In the genomic region with DNA sequence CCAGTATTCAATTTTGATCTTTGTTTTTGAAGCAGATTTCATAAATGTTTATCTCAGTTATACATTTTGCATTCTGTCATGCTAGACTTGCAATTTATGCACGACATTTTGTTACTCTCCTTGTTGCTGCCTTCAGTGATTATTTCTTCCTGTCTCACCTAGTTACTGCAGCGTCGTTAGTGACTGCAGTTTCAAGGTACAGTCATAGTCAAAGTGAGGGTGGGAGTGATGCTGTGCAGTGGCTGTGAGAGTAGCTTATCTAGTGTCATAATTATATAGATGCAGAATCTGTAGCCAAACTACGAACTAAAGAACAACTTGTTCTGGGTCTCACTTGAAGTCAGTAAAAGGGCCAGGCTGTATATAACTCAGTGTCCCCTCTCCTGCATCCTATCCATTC, we compare ENCODE assay signal across 16 cellular contexts.
A peak's percentile ranks its signal among the peaks of the same experiment; 100 is the strongest.
DNase-seq lines count a peak whose midpoint lies in the region; ATAC-seq and TF ChIP-seq lines count a peak whose summit lies in the region.
"Had no signal": no experiment of that assay in that cellular context is flagged by ENCODE, and none has a peak within 500 bp of the region (broad histone marks: within the 10 kb centered on the region; RNA-seq: fewer than 3 reads in every experiment).

No MANE protein-coding gene starts in this region.

- H3K9me3 ChIP-seq in CD4-positive, CD25-positive, alpha-beta regulatory T cell (ENCODE audit: control insufficient read depth in 2 of 2, low read length in 2 of 2), result no peaks in the 10 kb centered on the region
- H3K9me3 ChIP-seq: BE2C, HAP-1 had no signal

- peak; percentile 37 for ATAC-seq in activated CD8-positive, alpha-beta T cell treated with anti-CD3 and anti-CD28 coated beads for 36 hours
- no peak for ATAC-seq in activated CD8-positive, alpha-beta T cell treated with anti-CD3 and anti-CD28 coated beads, Interleukin-2, amount 10 ng/mL, durations not matched to agents 7 days and 5 days
- no peak for ATAC-seq in CD4-positive, CD25-positive, alpha-beta regulatory T cell (ENCODE audit: low read depth in 2 of 2)
- peak; percentile 46 for ATAC-seq in HG02973 (IDR thresholded peaks at IDR 0.05; ENCODE audit: unreplicated experiment)
- peak; percentile 92 for ATAC-seq in activated T-helper 17 cell treated with anti-CD3 and anti-CD28 coated beads, Interleukin-2, amount 50 U/mL, for 72 hours (replicated peaks)
- ATAC-seq: CD8-positive, alpha-beta T cell; HepG2 had no signal

- peak; percentile 1 for DNase-seq in activated CD8-positive, alpha-beta T cell treated with anti-CD3 and anti-CD28 coated beads for 36 hours
- DNase-seq in activated CD8-positive, alpha-beta T cell treated with anti-CD3 and anti-CD28 coated beads, Interleukin-2, amount 10 ng/mL, durations not matched to agents 7 days and 5 days, result no peak
- DNase-seq in CD4-positive, CD25-positive, alpha-beta regulatory T cell, result peak in 1 of 3 donors; percentile 29
- no peak for DNase-seq in SKM-1 treated with dmso at 0.1 percent for 144 hours (lab: John Stamatoyannopoulos, UW; ENCODE audit: unreplicated experiment)
- no peak for DNase-seq in ACHN
- DNase-seq: BE2C; CD8-positive, alpha-beta T cell; COR-L47; DMS153; DMS79 treated with DMSO at 0.1 percent for 48 hours; EL had no signal

- no peak for TF ChIP-seq CTCF in activated CD8-positive, alpha-beta T cell treated with anti-CD3 and anti-CD28 coated beads for 36 hours (IDR thresholded peaks at IDR 0.05)

- CTCF ChIA-PET in activated CD8-positive, alpha-beta T cell treated with anti-CD3 and anti-CD28 coated beads for 36 hours (lab: Charles Lee), result interaction anchor here (0.6 kb wide), 1 partner anchor 61 kb away, joined by 3 read pairs; no protein-coding TSS in a partner anchor
- CTCF ChIA-PET in activated CD8-positive, alpha-beta T cell treated with anti-CD3 and anti-CD28 coated beads, Interleukin-2, amount 10 ng/mL, durations not matched to agents 7 days and 5 days (lab: Charles Lee), result no interaction called here

- H3K36me3 ChIP-seq in CD4-positive, CD25-positive, alpha-beta regulatory T cell (ENCODE audit: control insufficient read depth, insufficient read depth, low read length), result no peaks in the 10 kb centered on the region
- H3K36me3 ChIP-seq: BE2C, HAP-1 had no signal

- H3K4me1 Mint-ChIP-seq in activated CD8-positive, alpha-beta T cell treated with anti-CD3 and anti-CD28 coated beads for 36 hours (ENCODE audit: low read depth), result peaks cover 10% of the 10 kb centered on the region
- no peaks in the 10 kb centered on the region for H3K4me1 Mint-ChIP-seq in activated CD8-positive, alpha-beta T cell treated with anti-CD3 and anti-CD28 coated beads, Interleukin-2, amount 10 ng/mL, durations not matched to agents 7 days and 5 days (ENCODE audit: low read depth)
- peaks cover 2 to 14% (median 9%) of the 10 kb centered on the region in 4 donors for H3K4me1 Mint-ChIP-seq in CD4-positive, CD25-positive, alpha-beta regulatory T cell
- H3K4me1 Mint-ChIP-seq in activated T-helper 17 cell treated with anti-CD3 and anti-CD28 coated beads, Interleukin-2, amount 50 U/mL, for 72 hours, result peaks cover 8% of the 10 kb centered on the region

- in situ Hi-C loops in ACHN (cut with HindIII; ENCODE audit: low pct_ligation_motif_present, low pct_unique_long_range_greater_than_20kb, low sequenced_read_pairs), result no loop called here

- H3K4me1 ChIP-seq in CD4-positive, CD25-positive, alpha-beta regulatory T cell (ENCODE audit: control insufficient read depth, insufficient read depth, low read length, poor library complexity, severe bottlenecking), result no peaks in the 10 kb centered on the region
- H3K4me1 ChIP-seq: BE2C, HAP-1 had no signal

- intact Hi-C loops in activated CD8-positive, alpha-beta T cell treated with anti-CD3 and anti-CD28 coated beads for 36 hours (cut with micrococcal nuclease), result no loop called here

- POLR2A ChIA-PET in activated CD8-positive, alpha-beta T cell treated with anti-CD3 and anti-CD28 coated beads for 36 hours (lab: Charles Lee), result no interaction called here
- POLR2A ChIA-PET in activated CD8-positive, alpha-beta T cell treated with anti-CD3 and anti-CD28 coated beads, Interleukin-2, amount 10 ng/mL, durations not matched to agents 7 days and 5 days (lab: Charles Lee), result no interaction called here

- H3K27ac Mint-ChIP-seq in activated CD8-positive, alpha-beta T cell treated with anti-CD3 and anti-CD28 coated beads for 36 hours, result no peak overlapping the region
- H3K27ac Mint-ChIP-seq in activated CD8-positive, alpha-beta T cell treated with anti-CD3 and anti-CD28 coated beads, Interleukin-2, amount 10 ng/mL, durations not matched to agents 7 days and 5 days, result no peak overlapping the region
- H3K27ac Mint-ChIP-seq in CD4-positive, CD25-positive, alpha-beta regulatory T cell, result peak overlapping the region in 1 of 3 donors; percentile 67
- no peak overlapping the region for H3K27ac Mint-ChIP-seq in activated T-helper 17 cell treated with anti-CD3 and anti-CD28 coated beads, Interleukin-2, amount 50 U/mL, for 72 hours
- H3K27ac Mint-ChIP-seq: CD8-positive, alpha-beta T cell had no signal

- H3K36me3 Mint-ChIP-seq in activated CD8-positive, alpha-beta T cell treated with anti-CD3 and anti-CD28 coated beads for 36 hours (ENCODE audit: low read depth), result no peaks in the 10 kb centered on the region
- no peaks in the 10 kb centered on the region for H3K36me3 Mint-ChIP-seq in activated CD8-positive, alpha-beta T cell treated with anti-CD3 and anti-CD28 coated beads, Interleukin-2, amount 10 ng/mL, durations not matched to agents 7 days and 5 days (ENCODE audit: low read depth)
- H3K36me3 Mint-ChIP-seq in CD4-positive, CD25-positive, alpha-beta regulatory T cell, result no peaks in the 10 kb centered on the region
- H3K36me3 Mint-ChIP-seq in activated T-helper 17 cell treated with anti-CD3 and anti-CD28 coated beads, Interleukin-2, amount 50 U/mL, for 72 hours (ENCODE audit: low read depth), result no peaks in the 10 kb centered on the region
- H3K36me3 Mint-ChIP-seq: CD8-positive, alpha-beta T cell had no signal

- no peaks in the 10 kb centered on the region for H3K27me3 ChIP-seq in CD4-positive, CD25-positive, alpha-beta regulatory T cell (ENCODE audit: control insufficient read depth, insufficient read depth, low read length)
- H3K27me3 ChIP-seq: BE2C had no signal

- peak overlapping the region; percentile 31 for H3K4me3 ChIP-seq in CD4-positive, CD25-positive, alpha-beta regulatory T cell (ENCODE audit: low read depth, low read length)
- H3K4me3 ChIP-seq: HAP-1 had no signal

- no peaks in the 10 kb centered on the region for H3K27me3 Mint-ChIP-seq in activated CD8-positive, alpha-beta T cell treated with anti-CD3 and anti-CD28 coated beads for 36 hours
- no peaks in the 10 kb centered on the region for H3K27me3 Mint-ChIP-seq in activated CD8-positive, alpha-beta T cell treated with anti-CD3 and anti-CD28 coated beads, Interleukin-2, amount 10 ng/mL, durations not matched to agents 7 days and 5 days (ENCODE audit: low read depth)
- H3K27me3 Mint-ChIP-seq in CD4-positive, CD25-positive, alpha-beta regulatory T cell, result no peaks in the 10 kb centered on the region
- no peaks in the 10 kb centered on the region for H3K27me3 Mint-ChIP-seq in activated T-helper 17 cell treated with anti-CD3 and anti-CD28 coated beads, Interleukin-2, amount 50 U/mL, for 72 hours

- H3K4me3 Mint-ChIP-seq in activated CD8-positive, alpha-beta T cell treated with anti-CD3 and anti-CD28 coated beads for 36 hours, result no peak overlapping the region
- H3K4me3 Mint-ChIP-seq in activated CD8-positive, alpha-beta T cell treated with anti-CD3 and anti-CD28 coated beads, Interleukin-2, amount 10 ng/mL, durations not matched to agents 7 days and 5 days, result no peak overlapping the region
- H3K4me3 Mint-ChIP-seq in CD4-positive, CD25-positive, alpha-beta regulatory T cell, result peak overlapping the region in 1 of 4 donors; percentile 21
- no peak overlapping the region for H3K4me3 Mint-ChIP-seq in activated T-helper 17 cell treated with anti-CD3 and anti-CD28 coated beads, Interleukin-2, amount 50 U/mL, for 72 hours
- H3K4me3 Mint-ChIP-seq: CD8-positive, alpha-beta T cell had no signal

- no peaks in the 10 kb centered on the region for H3K9me3 Mint-ChIP-seq in activated CD8-positive, alpha-beta T cell treated with anti-CD3 and anti-CD28 coated beads for 36 hours
- no peaks in the 10 kb centered on the region for H3K9me3 Mint-ChIP-seq in activated CD8-positive, alpha-beta T cell treated with anti-CD3 and anti-CD28 coated beads, Interleukin-2, amount 10 ng/mL, durations not matched to agents 7 days and 5 days (ENCODE audit: insufficient read depth)
- no peaks in the 10 kb centered on the region for H3K9me3 Mint-ChIP-seq in CD4-positive, CD25-positive, alpha-beta regulatory T cell
- no peaks in the 10 kb centered on the region for H3K9me3 Mint-ChIP-seq in activated T-helper 17 cell treated with anti-CD3 and anti-CD28 coated beads, Interleukin-2, amount 50 U/mL, for 72 hours
- H3K9me3 Mint-ChIP-seq: CD8-positive, alpha-beta T cell had no signal

- H3K27ac ChIP-seq in CD4-positive, CD25-positive, alpha-beta regulatory T cell (ENCODE audit: insufficient read depth, low read length, poor library complexity, severe bottlenecking), result no peak overlapping the region
- H3K27ac ChIP-seq: C4-2B had no signal

Comparison
In these comparisons a context has a peak if more than half of its experiments do, and no peak if none do; other contexts are left out.
1. ATAC-seq: peak in activated CD8-positive, alpha-beta T cell treated with anti-CD3 and anti-CD28 coated beads for 36 hours (single experiment), HG02973 (single experiment) and activated T-helper 17 cell treated with anti-CD3 and anti-CD28 coated beads, Interleukin-2, amount 50 U/mL, for 72 hours (single experiment); none in activated CD8-positive, alpha-beta T cell treated with anti-CD3 and anti-CD28 coated beads, Interleukin-2, amount 10 ng/mL, durations not matched to agents 7 days and 5 days (single experiment) and CD4-positive, CD25-positive, alpha-beta regulatory T cell (0 of 2).